In genomic region chr6:36730424-36731380, GRCh38 we compare ENCODE assay signal across 22 cellular contexts. TPM values are rescaled to one million over a fixed set of nuclear protein-coding genes. Genes with fewer than 3 reads are reported as not detected.
"Had no signal": no experiment of that assay in that cellular context is flagged by ENCODE, and none has a peak within 500 bp of the region (broad histone marks: within the 10 kb centered on the region; RNA-seq: fewer than 3 reads in every experiment).

No MANE protein-coding gene starts in this region.

- H3K9ac ChIP-seq: parathyroid adenoma had no signal

- H3K27me3 ChIP-seq: colonic mucosa, esophagus muscularis mucosa, tibial artery, vagina had no signal

- H3K4me3 ChIP-seq: colonic mucosa, esophagus muscularis mucosa, tibial artery, vagina had no signal

- H2AFZ ChIP-seq: parathyroid adenoma had no signal

- H3K27ac ChIP-seq: colonic mucosa, esophagus muscularis mucosa, parathyroid adenoma, tibial artery, vagina had no signal

- H3K36me3 ChIP-seq: colonic mucosa, esophagus muscularis mucosa, tibial artery, vagina had no signal

- DNase-seq: activated CD4-positive, alpha-beta T cell treated with anti-CD3 and anti-CD28 coated beads for 1 hour; activated CD4-positive, alpha-beta T cell treated with anti-CD3 and anti-CD28 coated beads, Interleukin-2, amount 50 U/mL, for 4 hours; activated CD8-positive, alpha-beta memory T cell treated with anti-CD3 and anti-CD28 coated beads, Interleukin-2, amount 10 ng/mL, durations not matched to agents 7 days and 5 days; activated effector memory CD4-positive, alpha-beta T cell treated with Interleukin-2 at 50 U/mL for 16 hours; activated T-cell treated with anti-CD3 and anti-CD28 coated beads, Interleukin-2, amount 50 U/mL, for 1 hour; caudate nucleus; colonic mucosa; hippocampal formation; kidney glomerular epithelial cell; left ventricle myocardium superior; mesendoderm; stimulated activated CD4-positive, alpha-beta T cell treated with anti-CD3 and anti-CD28 coated beads, Interleukin-2, amount 100 ng/mL, for 48 hours; stimulated activated naive B cell treated with anti-CD40 and anti-IgM and Interleukin-4, amounts not matched to agents 10 μg/mL and 1 μg/mL and 100 μg/mL, for 72 hours; SW 1271; tibial artery had no signal

- FAIRE-seq: endometrium had no signal

- H3K79me2 ChIP-seq: parathyroid adenoma had no signal

- H3K9me3 ChIP-seq: colonic mucosa, esophagus muscularis mucosa, tibial artery, vagina had no signal

- ATAC-seq: activated CD8-positive, alpha-beta memory T cell treated with anti-CD3 and anti-CD28 coated beads, Interleukin-2, amount 10 ng/mL, durations not matched to agents 7 days and 5 days; activated naive CD4-positive, alpha-beta T cell treated with anti-CD3 and anti-CD28 coated beads, Interleukin-2, amount 50 U/mL, for 72 hours; left ventricle myocardium superior; stimulated activated naive B cell treated with anti-CD40 and anti-IgM and Interleukin-4, amounts not matched to agents 10 μg/mL and 1 μg/mL and 100 μg/mL, for 72 hours had no signal

RNA-seq across cellular contexts. Expression of gene RAB44, which starts 33.1 kb away (rescaled TPM):
- total RNA-seq: activated CD8-positive, alpha-beta memory T cell treated with anti-CD3 and anti-CD28 coated beads, Interleukin-2, amount 10 ng/mL, durations not matched to agents 7 days and 5 days; renal cortical epithelial cell had no signal
- polyA plus RNA-seq: neural cell had no signal
